In the genomic region with DNA sequence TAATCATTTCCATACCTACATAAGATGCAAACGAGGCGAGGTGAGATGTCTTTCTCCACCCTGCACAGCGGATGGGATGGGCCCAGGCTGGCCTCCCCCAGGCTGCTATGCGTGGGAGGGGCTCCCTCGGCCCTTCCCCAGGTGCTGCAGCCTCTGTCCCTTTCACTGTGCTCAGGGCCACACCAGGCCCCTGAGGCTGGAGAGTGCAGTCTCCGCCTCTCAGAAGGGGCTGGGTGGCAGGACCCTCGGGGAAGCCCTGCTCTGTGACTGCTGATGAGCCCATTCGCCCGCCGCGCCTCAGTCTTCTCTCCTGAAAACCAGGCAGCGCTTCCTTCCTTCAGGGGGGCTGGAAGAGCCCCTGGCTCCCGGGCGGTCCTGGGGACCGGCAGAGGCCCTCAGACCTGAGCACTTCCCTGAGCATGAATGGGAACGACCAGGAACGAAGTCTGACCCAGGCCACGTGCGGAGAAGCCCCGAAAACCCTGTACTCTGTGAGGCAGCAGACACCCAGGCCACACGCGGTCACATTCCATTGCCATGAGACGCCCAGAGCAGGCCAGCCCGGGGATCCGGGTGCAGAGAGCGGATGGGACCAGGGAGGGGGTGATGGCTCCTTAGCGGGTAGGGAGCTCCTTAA, we compare ENCODE assay signal across 1 cellular context.
TF ChIP-seq lines count a peak whose summit lies in the region.

No MANE protein-coding gene starts in this region.

TF ChIP-seq in HepG2, 621 proteins besides CTCF, POLR2A, EP300 and RAD21 (continued from another document and continues in another):
- TF ChIP-seq, protein P1, sequence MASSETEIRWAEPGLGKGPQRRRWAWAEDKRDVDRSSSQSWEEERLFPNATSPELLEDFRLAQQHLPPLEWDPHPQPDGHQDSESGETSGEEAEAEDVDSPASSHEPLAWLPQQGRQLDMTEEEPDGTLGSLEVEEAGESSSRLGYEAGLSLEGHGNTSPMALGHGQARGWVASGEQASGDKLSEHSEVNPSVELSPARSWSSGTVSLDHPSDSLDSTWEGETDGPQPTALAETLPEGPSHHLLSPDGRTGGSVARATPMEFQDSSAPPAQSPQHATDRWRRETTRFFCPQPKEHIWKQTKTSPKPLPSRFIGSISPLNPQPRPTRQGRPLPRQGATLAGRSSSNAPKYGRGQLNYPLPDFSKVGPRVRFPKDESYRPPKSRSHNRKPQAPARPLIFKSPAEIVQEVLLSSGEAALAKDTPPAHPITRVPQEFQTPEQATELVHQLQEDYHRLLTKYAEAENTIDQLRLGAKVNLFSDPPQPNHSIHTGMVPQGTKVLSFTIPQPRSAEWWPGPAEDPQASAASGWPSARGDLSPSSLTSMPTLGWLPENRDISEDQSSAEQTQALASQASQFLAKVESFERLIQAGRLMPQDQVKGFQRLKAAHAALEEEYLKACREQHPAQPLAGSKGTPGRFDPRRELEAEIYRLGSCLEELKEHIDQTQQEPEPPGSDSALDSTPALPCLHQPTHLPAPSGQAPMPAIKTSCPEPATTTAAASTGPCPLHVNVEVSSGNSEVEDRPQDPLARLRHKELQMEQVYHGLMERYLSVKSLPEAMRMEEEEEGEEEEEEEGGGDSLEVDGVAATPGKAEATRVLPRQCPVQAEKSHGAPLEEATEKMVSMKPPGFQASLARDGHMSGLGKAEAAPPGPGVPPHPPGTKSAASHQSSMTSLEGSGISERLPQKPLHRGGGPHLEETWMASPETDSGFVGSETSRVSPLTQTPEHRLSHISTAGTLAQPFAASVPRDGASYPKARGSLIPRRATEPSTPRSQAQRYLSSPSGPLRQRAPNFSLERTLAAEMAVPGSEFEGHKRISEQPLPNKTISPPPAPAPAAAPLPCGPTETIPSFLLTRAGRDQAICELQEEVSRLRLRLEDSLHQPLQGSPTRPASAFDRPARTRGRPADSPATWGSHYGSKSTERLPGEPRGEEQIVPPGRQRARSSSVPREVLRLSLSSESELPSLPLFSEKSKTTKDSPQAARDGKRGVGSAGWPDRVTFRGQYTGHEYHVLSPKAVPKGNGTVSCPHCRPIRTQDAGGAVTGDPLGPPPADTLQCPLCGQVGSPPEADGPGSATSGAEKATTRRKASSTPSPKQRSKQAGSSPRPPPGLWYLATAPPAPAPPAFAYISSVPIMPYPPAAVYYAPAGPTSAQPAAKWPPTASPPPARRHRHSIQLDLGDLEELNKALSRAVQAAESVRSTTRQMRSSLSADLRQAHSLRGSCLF (CRISPR knock-in tag; IDR thresholded peaks at IDR 0.05; ENCODE audit: borderline replicate concordance): no peak
- no peak for TF ChIP-seq GATA4 (IDR thresholded peaks at IDR 0.05; ENCODE audit: borderline replicate concordance, low read depth)
- TF ChIP-seq ZNF546 (CRISPR knock-in tag; conservative IDR thresholded peaks at IDR 0.05): no peak
- no peak for TF ChIP-seq ZSCAN30 (CRISPR knock-in tag; IDR thresholded peaks at IDR 0.05)
- TF ChIP-seq, protein P2, sequence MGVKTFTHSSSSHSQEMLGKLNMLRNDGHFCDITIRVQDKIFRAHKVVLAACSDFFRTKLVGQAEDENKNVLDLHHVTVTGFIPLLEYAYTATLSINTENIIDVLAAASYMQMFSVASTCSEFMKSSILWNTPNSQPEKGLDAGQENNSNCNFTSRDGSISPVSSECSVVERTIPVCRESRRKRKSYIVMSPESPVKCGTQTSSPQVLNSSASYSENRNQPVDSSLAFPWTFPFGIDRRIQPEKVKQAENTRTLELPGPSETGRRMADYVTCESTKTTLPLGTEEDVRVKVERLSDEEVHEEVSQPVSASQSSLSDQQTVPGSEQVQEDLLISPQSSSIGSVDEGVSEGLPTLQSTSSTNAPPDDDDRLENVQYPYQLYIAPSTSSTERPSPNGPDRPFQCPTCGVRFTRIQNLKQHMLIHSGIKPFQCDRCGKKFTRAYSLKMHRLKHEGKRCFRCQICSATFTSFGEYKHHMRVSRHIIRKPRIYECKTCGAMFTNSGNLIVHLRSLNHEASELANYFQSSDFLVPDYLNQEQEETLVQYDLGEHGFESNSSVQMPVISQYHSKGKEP (CRISPR knock-in tag; IDR thresholded peaks at IDR 0.05): no peak
- TF ChIP-seq, protein P3, sequence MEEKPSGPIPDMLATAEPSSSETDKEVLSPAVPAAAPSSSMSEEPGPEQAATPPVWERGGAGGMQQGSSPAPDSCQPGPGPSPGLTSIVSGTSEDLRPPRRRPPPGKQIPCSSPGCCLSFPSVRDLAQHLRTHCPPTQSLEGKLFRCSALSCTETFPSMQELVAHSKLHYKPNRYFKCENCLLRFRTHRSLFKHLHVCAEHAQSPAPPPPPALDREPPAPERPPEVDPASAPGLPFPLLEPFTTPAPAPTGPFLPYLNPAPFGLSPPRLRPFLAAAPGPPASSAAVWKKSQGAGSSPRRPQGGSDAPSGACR (CRISPR knock-in tag; IDR thresholded peaks at IDR 0.05): no peak
- TF ChIP-seq ZNF7 (CRISPR knock-in tag; IDR thresholded peaks at IDR 0.05): no peak
- no peak for TF ChIP-seq AKAP8 (CRISPR knock-in tag; IDR thresholded peaks at IDR 0.05)
- 0 out of 2 replicates have a peak, but pooled peaks have one; percentile 50 for TF ChIP-seq HOXA5 (CRISPR knock-in tag; IDR thresholded peaks at IDR 0.05)
- no peak for TF ChIP-seq ZNF775 (CRISPR knock-in tag; IDR thresholded peaks at IDR 0.05; ENCODE audit: borderline replicate concordance)
- TF ChIP-seq, protein P4, sequence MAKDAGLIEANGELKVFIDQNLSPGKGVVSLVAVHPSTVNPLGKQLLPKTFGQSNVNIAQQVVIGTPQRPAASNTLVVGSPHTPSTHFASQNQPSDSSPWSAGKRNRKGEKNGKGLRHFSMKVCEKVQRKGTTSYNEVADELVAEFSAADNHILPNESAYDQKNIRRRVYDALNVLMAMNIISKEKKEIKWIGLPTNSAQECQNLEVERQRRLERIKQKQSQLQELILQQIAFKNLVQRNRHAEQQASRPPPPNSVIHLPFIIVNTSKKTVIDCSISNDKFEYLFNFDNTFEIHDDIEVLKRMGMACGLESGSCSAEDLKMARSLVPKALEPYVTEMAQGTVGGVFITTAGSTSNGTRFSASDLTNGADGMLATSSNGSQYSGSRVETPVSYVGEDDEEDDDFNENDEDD (CRISPR knock-in tag; IDR thresholded peaks at IDR 0.05; ENCODE audit: borderline replicate concordance): peak; percentile 90
- TF ChIP-seq, protein P5, sequence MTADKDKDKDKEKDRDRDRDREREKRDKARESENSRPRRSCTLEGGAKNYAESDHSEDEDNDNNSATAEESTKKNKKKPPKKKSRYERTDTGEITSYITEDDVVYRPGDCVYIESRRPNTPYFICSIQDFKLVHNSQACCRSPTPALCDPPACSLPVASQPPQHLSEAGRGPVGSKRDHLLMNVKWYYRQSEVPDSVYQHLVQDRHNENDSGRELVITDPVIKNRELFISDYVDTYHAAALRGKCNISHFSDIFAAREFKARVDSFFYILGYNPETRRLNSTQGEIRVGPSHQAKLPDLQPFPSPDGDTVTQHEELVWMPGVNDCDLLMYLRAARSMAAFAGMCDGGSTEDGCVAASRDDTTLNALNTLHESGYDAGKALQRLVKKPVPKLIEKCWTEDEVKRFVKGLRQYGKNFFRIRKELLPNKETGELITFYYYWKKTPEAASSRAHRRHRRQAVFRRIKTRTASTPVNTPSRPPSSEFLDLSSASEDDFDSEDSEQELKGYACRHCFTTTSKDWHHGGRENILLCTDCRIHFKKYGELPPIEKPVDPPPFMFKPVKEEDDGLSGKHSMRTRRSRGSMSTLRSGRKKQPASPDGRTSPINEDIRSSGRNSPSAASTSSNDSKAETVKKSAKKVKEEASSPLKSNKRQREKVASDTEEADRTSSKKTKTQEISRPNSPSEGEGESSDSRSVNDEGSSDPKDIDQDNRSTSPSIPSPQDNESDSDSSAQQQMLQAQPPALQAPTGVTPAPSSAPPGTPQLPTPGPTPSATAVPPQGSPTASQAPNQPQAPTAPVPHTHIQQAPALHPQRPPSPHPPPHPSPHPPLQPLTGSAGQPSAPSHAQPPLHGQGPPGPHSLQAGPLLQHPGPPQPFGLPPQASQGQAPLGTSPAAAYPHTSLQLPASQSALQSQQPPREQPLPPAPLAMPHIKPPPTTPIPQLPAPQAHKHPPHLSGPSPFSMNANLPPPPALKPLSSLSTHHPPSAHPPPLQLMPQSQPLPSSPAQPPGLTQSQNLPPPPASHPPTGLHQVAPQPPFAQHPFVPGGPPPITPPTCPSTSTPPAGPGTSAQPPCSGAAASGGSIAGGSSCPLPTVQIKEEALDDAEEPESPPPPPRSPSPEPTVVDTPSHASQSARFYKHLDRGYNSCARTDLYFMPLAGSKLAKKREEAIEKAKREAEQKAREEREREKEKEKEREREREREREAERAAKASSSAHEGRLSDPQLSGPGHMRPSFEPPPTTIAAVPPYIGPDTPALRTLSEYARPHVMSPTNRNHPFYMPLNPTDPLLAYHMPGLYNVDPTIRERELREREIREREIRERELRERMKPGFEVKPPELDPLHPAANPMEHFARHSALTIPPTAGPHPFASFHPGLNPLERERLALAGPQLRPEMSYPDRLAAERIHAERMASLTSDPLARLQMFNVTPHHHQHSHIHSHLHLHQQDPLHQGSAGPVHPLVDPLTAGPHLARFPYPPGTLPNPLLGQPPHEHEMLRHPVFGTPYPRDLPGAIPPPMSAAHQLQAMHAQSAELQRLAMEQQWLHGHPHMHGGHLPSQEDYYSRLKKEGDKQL (CRISPR knock-in tag; IDR thresholded peaks at IDR 0.05; ENCODE audit: low read depth): no peak
- TF ChIP-seq, protein P6, sequence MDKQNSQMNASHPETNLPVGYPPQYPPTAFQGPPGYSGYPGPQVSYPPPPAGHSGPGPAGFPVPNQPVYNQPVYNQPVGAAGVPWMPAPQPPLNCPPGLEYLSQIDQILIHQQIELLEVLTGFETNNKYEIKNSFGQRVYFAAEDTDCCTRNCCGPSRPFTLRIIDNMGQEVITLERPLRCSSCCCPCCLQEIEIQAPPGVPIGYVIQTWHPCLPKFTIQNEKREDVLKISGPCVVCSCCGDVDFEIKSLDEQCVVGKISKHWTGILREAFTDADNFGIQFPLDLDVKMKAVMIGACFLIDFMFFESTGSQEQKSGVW (CRISPR knock-in tag; IDR thresholded peaks at IDR 0.05; ENCODE audit: borderline replicate concordance): no peak
- TF ChIP-seq FOXM1 (CRISPR knock-in tag; IDR thresholded peaks at IDR 0.05): no peak
- no peak for TF ChIP-seq SMAD1 (CRISPR knock-in tag; IDR thresholded peaks at IDR 0.05; ENCODE audit: borderline replicate concordance, low read depth)
- no peak for TF ChIP-seq SMARCE1 (IDR thresholded peaks at IDR 0.05; ENCODE audit: borderline replicate concordance)
- no peak for TF ChIP-seq HNRNPL (IDR thresholded peaks at IDR 0.05; ENCODE audit: low read depth, low read length)
- no peak for TF ChIP-seq PHB2 (IDR thresholded peaks at IDR 0.05; ENCODE audit: partially characterized antibody)
- no peak for TF ChIP-seq PRPF4 (IDR thresholded peaks at IDR 0.05; ENCODE audit: low read depth, low read length, poor library complexity, severe bottlenecking)
- TF ChIP-seq XBP1 (CRISPR knock-in tag; IDR thresholded peaks at IDR 0.05): no peak
- TF ChIP-seq LCORL (IDR thresholded peaks at IDR 0.05): no peak
- peak; percentile 85 for TF ChIP-seq LCORL (CRISPR knock-in tag; IDR thresholded peaks at IDR 0.05)
- TF ChIP-seq, protein P7, sequence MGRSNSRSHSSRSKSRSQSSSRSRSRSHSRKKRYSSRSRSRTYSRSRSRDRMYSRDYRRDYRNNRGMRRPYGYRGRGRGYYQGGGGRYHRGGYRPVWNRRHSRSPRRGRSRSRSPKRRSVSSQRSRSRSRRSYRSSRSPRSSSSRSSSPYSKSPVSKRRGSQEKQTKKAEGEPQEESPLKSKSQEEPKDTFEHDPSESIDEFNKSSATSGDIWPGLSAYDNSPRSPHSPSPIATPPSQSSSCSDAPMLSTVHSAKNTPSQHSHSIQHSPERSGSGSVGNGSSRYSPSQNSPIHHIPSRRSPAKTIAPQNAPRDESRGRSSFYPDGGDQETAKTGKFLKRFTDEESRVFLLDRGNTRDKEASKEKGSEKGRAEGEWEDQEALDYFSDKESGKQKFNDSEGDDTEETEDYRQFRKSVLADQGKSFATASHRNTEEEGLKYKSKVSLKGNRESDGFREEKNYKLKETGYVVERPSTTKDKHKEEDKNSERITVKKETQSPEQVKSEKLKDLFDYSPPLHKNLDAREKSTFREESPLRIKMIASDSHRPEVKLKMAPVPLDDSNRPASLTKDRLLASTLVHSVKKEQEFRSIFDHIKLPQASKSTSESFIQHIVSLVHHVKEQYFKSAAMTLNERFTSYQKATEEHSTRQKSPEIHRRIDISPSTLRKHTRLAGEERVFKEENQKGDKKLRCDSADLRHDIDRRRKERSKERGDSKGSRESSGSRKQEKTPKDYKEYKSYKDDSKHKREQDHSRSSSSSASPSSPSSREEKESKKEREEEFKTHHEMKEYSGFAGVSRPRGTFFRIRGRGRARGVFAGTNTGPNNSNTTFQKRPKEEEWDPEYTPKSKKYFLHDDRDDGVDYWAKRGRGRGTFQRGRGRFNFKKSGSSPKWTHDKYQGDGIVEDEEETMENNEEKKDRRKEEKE (IDR thresholded peaks at IDR 0.05): no peak
- no peak for TF ChIP-seq ISL2 (CRISPR knock-in tag; IDR thresholded peaks at IDR 0.05)
- TF ChIP-seq JUN (CRISPR knock-in tag; IDR thresholded peaks at IDR 0.05): peak; percentile 73; the same call in 1 of the 2 replicates
- TF ChIP-seq ZNF251 (CRISPR knock-in tag; IDR thresholded peaks at IDR 0.05): no peak
- TF ChIP-seq KMT2B (CRISPR knock-in tag; IDR thresholded peaks at IDR 0.05): 0 out of 2 replicates have a peak, but pooled peaks have one; percentile 45
- 0 out of 2 replicates have a peak, but pooled peaks have one; percentile 26 for TF ChIP-seq ZBTB20 (CRISPR knock-in tag; IDR thresholded peaks at IDR 0.05; ENCODE audit: borderline replicate concordance, low read depth)
- TF ChIP-seq ZNF850 (CRISPR knock-in tag; conservative IDR thresholded peaks at IDR 0.05): no peak
- TF ChIP-seq FOXA3 (CRISPR knock-in tag; IDR thresholded peaks at IDR 0.05): peak; percentile 40
- no peak for TF ChIP-seq MAFF (IDR thresholded peaks at IDR 0.05; ENCODE audit: low read depth, low read length)
- TF ChIP-seq, protein P8, sequence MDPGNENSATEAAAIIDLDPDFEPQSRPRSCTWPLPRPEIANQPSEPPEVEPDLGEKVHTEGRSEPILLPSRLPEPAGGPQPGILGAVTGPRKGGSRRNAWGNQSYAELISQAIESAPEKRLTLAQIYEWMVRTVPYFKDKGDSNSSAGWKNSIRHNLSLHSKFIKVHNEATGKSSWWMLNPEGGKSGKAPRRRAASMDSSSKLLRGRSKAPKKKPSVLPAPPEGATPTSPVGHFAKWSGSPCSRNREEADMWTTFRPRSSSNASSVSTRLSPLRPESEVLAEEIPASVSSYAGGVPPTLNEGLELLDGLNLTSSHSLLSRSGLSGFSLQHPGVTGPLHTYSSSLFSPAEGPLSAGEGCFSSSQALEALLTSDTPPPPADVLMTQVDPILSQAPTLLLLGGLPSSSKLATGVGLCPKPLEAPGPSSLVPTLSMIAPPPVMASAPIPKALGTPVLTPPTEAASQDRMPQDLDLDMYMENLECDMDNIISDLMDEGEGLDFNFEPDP (CRISPR knock-in tag; conservative IDR thresholded peaks at IDR 0.05): no peak
